Comparison of ENCODE assay signal across 1 cellular context in the genomic region with DNA sequence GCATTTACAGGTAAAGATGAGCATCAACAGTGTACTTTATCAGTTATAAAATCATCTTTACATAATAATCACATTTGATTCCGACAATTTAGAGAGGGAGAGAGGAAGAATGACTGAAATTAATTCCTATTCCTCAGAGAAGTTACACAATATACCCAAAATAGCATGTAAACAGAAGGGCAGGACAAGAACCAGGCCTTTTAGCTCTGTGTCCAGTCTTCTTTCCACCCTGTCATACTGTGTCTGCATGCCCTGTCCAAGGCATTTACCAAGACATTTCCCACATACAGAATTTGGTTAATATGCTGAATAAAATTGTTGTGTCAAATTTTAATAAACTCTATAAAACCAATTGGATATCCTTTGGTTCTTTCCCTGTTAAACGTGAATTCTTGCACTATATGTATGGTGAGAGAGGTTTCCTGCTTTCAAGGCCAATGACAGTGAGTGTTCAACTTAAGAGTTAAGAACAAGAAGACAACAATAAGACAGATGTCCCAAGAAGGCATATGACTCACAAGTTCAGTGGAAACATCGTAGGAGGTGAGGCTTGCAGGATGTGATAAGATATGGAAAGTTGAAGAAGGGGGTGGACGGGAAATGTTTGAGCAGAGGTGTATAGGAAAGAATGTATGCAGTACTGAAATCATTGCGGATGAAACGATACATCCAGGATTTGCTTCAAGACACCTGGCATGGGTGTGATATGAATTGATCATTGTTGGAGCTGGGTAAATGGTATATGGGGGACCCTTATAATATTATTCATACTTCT.
TF ChIP-seq lines count a peak whose summit lies in the region.

No MANE protein-coding gene starts in this region.

TF ChIP-seq in K562, 482 proteins besides CTCF, POLR2A, EP300 and RAD21 (continued from another document and continues in another):
- TF ChIP-seq, protein P1, sequence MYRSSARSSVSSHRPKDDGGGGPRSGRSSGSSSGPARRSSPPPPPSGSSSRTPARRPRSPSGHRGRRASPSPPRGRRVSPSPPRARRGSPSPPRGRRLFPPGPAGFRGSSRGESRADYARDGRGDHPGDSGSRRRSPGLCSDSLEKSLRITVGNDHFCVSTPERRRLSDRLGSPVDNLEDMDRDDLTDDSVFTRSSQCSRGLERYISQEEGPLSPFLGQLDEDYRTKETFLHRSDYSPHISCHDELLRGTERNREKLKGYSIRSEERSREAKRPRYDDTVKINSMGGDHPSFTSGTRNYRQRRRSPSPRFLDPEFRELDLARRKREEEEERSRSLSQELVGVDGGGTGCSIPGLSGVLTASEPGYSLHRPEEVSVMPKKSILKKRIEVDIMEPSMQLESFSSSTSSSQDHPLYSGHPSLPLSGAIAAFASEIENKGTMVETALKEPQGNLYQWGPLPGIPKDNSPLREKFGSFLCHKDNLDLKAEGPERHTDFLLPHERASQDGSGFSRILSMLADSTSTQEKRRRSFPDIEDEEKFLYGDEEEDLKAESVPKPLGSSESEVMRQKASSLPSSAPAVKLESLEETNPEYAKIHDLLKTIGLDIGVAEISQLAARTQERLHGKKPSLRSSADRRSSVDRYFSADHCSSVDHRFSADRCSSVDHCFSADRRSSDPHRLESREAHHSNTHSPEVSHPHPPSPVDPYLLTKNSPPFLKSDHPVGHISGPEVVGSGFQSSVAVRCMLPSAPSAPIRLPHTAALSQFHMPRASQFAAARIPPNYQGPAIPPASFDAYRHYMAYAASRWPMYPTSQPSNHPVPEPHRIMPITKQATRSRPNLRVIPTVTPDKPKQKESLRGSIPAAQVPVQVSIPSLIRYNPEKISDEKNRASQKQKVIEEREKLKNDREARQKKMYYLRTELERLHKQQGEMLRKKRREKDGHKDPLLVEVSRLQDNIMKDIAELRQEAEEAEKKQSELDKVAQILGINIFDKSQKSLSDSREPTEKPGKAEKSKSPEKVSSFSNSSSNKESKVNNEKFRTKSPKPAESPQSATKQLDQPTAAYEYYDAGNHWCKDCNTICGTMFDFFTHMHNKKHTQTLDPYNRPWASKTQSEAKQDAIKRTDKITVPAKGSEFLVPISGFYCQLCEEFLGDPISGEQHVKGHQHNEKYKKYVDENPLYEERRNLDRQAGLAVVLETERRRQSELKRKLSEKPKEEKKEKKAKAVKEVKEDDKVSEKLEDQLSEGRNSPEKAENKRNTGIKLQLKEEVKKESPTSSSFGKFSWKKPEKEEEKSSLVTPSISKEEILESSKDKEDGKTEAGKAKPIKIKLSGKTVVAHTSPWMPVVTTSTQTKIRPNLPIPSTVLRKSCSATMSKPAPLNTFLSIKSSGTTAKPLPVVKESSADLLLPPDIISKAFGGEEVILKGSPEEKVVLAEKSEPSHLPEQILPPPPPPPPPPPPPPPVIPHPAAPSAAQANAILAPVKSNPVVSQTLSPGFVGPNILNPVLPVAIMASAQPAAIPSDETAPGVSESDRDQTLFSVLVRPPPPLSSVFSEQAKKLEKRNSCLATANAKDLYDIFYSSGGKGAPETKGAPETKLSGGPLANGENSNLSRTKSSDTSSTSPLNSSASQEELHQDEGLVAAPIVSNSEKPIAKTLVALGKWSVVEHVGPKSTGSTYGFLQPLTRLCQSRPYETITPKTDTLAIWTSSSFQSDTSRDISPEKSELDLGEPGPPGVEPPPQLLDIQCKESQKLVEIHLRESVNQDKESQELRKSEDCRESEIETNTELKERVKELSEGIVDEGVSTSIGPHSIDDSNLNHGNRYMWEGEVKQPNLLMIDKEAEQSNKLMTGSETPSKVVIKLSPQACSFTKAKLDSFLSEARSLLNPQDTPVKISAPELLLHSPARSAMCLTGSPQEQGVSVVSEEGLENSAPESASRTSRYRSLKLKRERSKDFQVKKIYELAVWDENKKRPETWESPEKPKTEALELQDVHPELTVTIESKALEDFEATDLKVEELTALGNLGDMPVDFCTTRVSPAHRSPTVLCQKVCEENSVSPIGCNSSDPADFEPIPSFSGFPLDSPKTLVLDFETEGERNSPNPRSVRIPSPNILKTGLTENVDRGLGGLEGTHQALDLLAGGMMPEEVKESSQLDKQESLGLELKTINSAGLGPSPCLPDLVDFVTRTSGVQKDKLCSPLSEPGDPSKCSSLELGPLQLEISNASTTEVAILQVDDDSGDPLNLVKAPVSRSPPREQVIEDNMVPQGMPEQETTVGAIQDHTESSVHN (IDR thresholded peaks at IDR 0.05; ENCODE audit: borderline replicate concordance in 1 of 2, low read depth in 1 of 2) = peak in 1 of 2 experiments; percentile 88; a peak in 2 of 4 replicates
- TF ChIP-seq ZNF212 (CRISPR knock-in tag; IDR thresholded peaks at IDR 0.05) (0 out of 2 replicates have a peak, but pooled peaks have one; percentile 67), FOXK2 (conservative IDR thresholded peaks at IDR 0.05 in 1 of 2, IDR thresholded peaks at IDR 0.05 in 1 of 2; ENCODE audit: low read depth in 2 of 2) (peak; percentile 91 to 93), SMARCE1 (IDR thresholded peaks at IDR 0.05) (peak; percentile 100), ARHGAP35 (IDR thresholded peaks at IDR 0.05; ENCODE audit: partially characterized antibody) (no peak), ZEB2 (IDR thresholded peaks at IDR 0.05) (peak; percentile 99), DPF2 (IDR thresholded peaks at IDR 0.05) (peak; percentile 100), ZNF124 (CRISPR knock-in tag; IDR thresholded peaks at IDR 0.05) (no peak), ZFX (CRISPR knock-in tag; IDR thresholded peaks at IDR 0.05) (peak; percentile 47; the same call in 1 of the 2 replicates), MTF1 (CRISPR knock-in tag; IDR thresholded peaks at IDR 0.05; ENCODE audit: borderline replicate concordance) (no peak), OTX1 (CRISPR knock-in tag; IDR thresholded peaks at IDR 0.05) (peak; percentile 95), RCOR1 (IDR thresholded peaks at IDR 0.05; ENCODE audit: borderline replicate concordance in 1 of 2, low read depth in 2 of 2, low read length in 2 of 2) (peak; percentile 80 to 95; a peak in 3 of 4 replicates), CTBP1 (IDR thresholded peaks at IDR 0.05; ENCODE audit: borderline replicate concordance) (peak; percentile 95), CBFA2T2 (conservative IDR thresholded peaks at IDR 0.05) (peak; percentile 97), ZNF224 (CRISPR knock-in tag; IDR thresholded peaks at IDR 0.05) (no peak), NCOA4 (IDR thresholded peaks at IDR 0.05; ENCODE audit: partially characterized antibody) (peak; percentile 96), KHSRP (IDR thresholded peaks at IDR 0.05) (peak; percentile 87), SRF (CRISPR knock-in tag; IDR thresholded peaks at IDR 0.05) (peak in 1 of 2 experiments; percentile 67; a peak in 1 of 4 replicates)
- TF ChIP-seq, protein P2, sequence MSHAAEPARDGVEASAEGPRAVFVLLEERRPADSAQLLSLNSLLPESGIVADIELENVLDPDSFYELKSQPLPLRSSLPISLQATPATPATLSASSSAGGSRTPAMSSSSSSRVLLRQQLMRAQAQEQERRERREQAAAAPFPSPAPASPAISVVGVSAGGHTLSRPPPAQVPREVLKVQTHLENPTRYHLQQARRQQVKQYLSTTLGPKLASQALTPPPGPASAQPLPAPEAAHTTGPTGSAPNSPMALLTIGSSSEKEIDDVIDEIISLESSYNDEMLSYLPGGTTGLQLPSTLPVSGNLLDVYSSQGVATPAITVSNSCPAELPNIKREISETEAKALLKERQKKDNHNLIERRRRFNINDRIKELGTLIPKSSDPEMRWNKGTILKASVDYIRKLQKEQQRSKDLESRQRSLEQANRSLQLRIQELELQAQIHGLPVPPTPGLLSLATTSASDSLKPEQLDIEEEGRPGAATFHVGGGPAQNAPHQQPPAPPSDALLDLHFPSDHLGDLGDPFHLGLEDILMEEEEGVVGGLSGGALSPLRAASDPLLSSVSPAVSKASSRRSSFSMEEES (CRISPR knock-in tag; IDR thresholded peaks at IDR 0.05) = no peak
- TF ChIP-seq, protein P3, sequence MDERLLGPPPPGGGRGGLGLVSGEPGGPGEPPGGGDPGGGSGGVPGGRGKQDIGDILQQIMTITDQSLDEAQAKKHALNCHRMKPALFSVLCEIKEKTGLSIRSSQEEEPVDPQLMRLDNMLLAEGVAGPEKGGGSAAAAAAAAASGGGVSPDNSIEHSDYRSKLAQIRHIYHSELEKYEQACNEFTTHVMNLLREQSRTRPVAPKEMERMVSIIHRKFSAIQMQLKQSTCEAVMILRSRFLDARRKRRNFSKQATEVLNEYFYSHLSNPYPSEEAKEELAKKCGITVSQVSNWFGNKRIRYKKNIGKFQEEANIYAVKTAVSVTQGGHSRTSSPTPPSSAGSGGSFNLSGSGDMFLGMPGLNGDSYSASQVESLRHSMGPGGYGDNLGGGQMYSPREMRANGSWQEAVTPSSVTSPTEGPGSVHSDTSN (CRISPR knock-in tag; IDR thresholded peaks at IDR 0.05; ENCODE audit: low read depth) = no peak
- TF ChIP-seq, protein P3 (tag; conservative IDR thresholded peaks at IDR 0.05; ENCODE audit: low read depth) = peak; percentile 93
- TF ChIP-seq, protein P4, sequence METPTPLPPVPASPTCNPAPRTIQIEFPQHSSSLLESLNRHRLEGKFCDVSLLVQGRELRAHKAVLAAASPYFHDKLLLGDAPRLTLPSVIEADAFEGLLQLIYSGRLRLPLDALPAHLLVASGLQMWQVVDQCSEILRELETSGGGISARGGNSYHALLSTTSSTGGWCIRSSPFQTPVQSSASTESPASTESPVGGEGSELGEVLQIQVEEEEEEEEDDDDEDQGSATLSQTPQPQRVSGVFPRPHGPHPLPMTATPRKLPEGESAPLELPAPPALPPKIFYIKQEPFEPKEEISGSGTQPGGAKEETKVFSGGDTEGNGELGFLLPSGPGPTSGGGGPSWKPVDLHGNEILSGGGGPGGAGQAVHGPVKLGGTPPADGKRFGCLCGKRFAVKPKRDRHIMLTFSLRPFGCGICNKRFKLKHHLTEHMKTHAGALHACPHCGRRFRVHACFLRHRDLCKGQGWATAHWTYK (CRISPR knock-in tag; IDR thresholded peaks at IDR 0.05) = peak; percentile 87
- TF ChIP-seq, protein P5, sequence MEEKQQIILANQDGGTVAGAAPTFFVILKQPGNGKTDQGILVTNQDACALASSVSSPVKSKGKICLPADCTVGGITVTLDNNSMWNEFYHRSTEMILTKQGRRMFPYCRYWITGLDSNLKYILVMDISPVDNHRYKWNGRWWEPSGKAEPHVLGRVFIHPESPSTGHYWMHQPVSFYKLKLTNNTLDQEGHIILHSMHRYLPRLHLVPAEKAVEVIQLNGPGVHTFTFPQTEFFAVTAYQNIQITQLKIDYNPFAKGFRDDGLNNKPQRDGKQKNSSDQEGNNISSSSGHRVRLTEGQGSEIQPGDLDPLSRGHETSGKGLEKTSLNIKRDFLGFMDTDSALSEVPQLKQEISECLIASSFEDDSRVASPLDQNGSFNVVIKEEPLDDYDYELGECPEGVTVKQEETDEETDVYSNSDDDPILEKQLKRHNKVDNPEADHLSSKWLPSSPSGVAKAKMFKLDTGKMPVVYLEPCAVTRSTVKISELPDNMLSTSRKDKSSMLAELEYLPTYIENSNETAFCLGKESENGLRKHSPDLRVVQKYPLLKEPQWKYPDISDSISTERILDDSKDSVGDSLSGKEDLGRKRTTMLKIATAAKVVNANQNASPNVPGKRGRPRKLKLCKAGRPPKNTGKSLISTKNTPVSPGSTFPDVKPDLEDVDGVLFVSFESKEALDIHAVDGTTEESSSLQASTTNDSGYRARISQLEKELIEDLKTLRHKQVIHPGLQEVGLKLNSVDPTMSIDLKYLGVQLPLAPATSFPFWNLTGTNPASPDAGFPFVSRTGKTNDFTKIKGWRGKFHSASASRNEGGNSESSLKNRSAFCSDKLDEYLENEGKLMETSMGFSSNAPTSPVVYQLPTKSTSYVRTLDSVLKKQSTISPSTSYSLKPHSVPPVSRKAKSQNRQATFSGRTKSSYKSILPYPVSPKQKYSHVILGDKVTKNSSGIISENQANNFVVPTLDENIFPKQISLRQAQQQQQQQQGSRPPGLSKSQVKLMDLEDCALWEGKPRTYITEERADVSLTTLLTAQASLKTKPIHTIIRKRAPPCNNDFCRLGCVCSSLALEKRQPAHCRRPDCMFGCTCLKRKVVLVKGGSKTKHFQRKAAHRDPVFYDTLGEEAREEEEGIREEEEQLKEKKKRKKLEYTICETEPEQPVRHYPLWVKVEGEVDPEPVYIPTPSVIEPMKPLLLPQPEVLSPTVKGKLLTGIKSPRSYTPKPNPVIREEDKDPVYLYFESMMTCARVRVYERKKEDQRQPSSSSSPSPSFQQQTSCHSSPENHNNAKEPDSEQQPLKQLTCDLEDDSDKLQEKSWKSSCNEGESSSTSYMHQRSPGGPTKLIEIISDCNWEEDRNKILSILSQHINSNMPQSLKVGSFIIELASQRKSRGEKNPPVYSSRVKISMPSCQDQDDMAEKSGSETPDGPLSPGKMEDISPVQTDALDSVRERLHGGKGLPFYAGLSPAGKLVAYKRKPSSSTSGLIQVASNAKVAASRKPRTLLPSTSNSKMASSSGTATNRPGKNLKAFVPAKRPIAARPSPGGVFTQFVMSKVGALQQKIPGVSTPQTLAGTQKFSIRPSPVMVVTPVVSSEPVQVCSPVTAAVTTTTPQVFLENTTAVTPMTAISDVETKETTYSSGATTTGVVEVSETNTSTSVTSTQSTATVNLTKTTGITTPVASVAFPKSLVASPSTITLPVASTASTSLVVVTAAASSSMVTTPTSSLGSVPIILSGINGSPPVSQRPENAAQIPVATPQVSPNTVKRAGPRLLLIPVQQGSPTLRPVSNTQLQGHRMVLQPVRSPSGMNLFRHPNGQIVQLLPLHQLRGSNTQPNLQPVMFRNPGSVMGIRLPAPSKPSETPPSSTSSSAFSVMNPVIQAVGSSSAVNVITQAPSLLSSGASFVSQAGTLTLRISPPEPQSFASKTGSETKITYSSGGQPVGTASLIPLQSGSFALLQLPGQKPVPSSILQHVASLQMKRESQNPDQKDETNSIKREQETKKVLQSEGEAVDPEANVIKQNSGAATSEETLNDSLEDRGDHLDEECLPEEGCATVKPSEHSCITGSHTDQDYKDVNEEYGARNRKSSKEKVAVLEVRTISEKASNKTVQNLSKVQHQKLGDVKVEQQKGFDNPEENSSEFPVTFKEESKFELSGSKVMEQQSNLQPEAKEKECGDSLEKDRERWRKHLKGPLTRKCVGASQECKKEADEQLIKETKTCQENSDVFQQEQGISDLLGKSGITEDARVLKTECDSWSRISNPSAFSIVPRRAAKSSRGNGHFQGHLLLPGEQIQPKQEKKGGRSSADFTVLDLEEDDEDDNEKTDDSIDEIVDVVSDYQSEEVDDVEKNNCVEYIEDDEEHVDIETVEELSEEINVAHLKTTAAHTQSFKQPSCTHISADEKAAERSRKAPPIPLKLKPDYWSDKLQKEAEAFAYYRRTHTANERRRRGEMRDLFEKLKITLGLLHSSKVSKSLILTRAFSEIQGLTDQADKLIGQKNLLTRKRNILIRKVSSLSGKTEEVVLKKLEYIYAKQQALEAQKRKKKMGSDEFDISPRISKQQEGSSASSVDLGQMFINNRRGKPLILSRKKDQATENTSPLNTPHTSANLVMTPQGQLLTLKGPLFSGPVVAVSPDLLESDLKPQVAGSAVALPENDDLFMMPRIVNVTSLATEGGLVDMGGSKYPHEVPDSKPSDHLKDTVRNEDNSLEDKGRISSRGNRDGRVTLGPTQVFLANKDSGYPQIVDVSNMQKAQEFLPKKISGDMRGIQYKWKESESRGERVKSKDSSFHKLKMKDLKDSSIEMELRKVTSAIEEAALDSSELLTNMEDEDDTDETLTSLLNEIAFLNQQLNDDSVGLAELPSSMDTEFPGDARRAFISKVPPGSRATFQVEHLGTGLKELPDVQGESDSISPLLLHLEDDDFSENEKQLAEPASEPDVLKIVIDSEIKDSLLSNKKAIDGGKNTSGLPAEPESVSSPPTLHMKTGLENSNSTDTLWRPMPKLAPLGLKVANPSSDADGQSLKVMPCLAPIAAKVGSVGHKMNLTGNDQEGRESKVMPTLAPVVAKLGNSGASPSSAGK (IDR thresholded peaks at IDR 0.05) = peak; percentile 6; the same call in 1 of the 2 replicates
